In genomic region chr2:206764673-206765241, GRCh38 we compare ENCODE assay signal across 9 cellular contexts. TPM values are rescaled to one million over a fixed set of nuclear protein-coding genes. Genes with fewer than 3 reads are reported as not detected.
DNase-seq lines count a peak whose midpoint lies in the region; ATAC-seq and TF ChIP-seq lines count a peak whose summit lies in the region.
"Had no signal": no experiment of that assay in that cellular context is flagged by ENCODE, and none has a peak within 500 bp of the region (broad histone marks: within the 10 kb centered on the region; RNA-seq: fewer than 3 reads in every experiment).

No MANE protein-coding gene starts in this region.

- H3K27me3 ChIP-seq in heart left ventricle, result peaks cover 0 to 3% (median 0%) of the 10 kb centered on the region in 9 donors
- H3K27me3 ChIP-seq in OCI-LY1 (ENCODE audit: insufficient read depth, low read length), result no peaks in the 10 kb centered on the region
- H3K27me3 ChIP-seq in parathyroid adenoma (ENCODE audit: control insufficient read depth, insufficient read depth, low read length), result no peaks in the 10 kb centered on the region

- H3K36me3 ChIP-seq in heart left ventricle (peaks cover 0 to 30% (median 17%) of the 10 kb centered on the region in 9 donors), OCI-LY1 (ENCODE audit: insufficient read depth, low read length) (peaks cover 28% of the 10 kb centered on the region; the same call in 1 of the 2 replicates), parathyroid adenoma (ENCODE audit: control insufficient read depth, insufficient read depth, low read length) (no peaks in the 10 kb centered on the region)

- H3K4me3 ChIP-seq in heart left ventricle, result peak overlapping the region; percentile 68 to 97 (median 84)
- peak overlapping the region; percentile 93 for H3K4me3 ChIP-seq in OCI-LY1 (ENCODE audit: low read depth, low read length, poor library complexity, severe bottlenecking)
- peak overlapping the region; percentile 96 for H3K4me3 ChIP-seq in epithelial cell of esophagus (ENCODE audit: low read length)
- H3K4me3 ChIP-seq in parathyroid adenoma (ENCODE audit: low read depth, low read length), result peak overlapping the region; percentile 98

- H3K4me2 ChIP-seq in OCI-LY1 (ENCODE audit: low read length) (peak overlapping the region; percentile 73), parathyroid adenoma (ENCODE audit: low read length) (peak overlapping the region; percentile 74)

- TF ChIP-seq POLR2A in heart left ventricle (IDR thresholded peaks at IDR 0.05), result no peak

- H3K27ac ChIP-seq in heart left ventricle (peak overlapping the region; percentile 82 to 95 (median 89)), OCI-LY1 (ENCODE audit: low read depth, low read length, poor library complexity, severe bottlenecking) (no peak overlapping the region), parathyroid adenoma (peak overlapping the region; percentile 89)

- WGBS in heart left ventricle, 4 donors, result 8 to 13% (median 8%) methylated on average over 16 to 18 of the region's 18 CpGs

- DNase-seq in heart left ventricle (no peak), Right ventricle myocardium superior (no peak), epithelial cell of esophagus (ENCODE audit: low read depth) (no peak), NCI-H1092 treated with DMSO at 0.1 percent for 48 hours (lab: John Stamatoyannopoulos, UW) (no peak)

- no peaks in the 10 kb centered on the region for H3K9me2 ChIP-seq in OCI-LY1 (ENCODE audit: low read depth, low read length)

- H3K9me3 ChIP-seq in heart left ventricle (no peaks in the 10 kb centered on the region), OCI-LY1 (ENCODE audit: low read length) (no peaks in the 10 kb centered on the region), parathyroid adenoma (ENCODE audit: control insufficient read depth, low read length) (no peaks in the 10 kb centered on the region)

- H2AFZ ChIP-seq in OCI-LY1 (ENCODE audit: low read length), result no peak overlapping the region
- H2AFZ ChIP-seq in parathyroid adenoma, result peak overlapping the region; percentile 95

- no peaks in the 10 kb centered on the region for H4K20me1 ChIP-seq in OCI-LY1 (ENCODE audit: insufficient read depth, low read length)

- intact Hi-C loops in heart left ventricle (cut with DNase I) (loop anchor here in 2 of 10 donors (5.0 to 10.0 kb wide), 3 partner anchors 72 to 950 kb away; partner anchors contain the start of gene CCNYL1 (in 1 of the 2)), Right ventricle myocardium superior (cut with DNase I) (no loop called here)

- no peaks in the 10 kb centered on the region for H3F3A ChIP-seq in OCI-LY1 (ENCODE audit: insufficient read depth, low read length)

- H3K9ac ChIP-seq in OCI-LY1 (ENCODE audit: low read length), result peak overlapping the region; percentile 91
- H3K9ac ChIP-seq in parathyroid adenoma, result peak overlapping the region; percentile 30

- H3K79me2 ChIP-seq in OCI-LY1 (ENCODE audit: insufficient read depth, low read length) (peaks cover 17% of the 10 kb centered on the region), parathyroid adenoma (peaks cover 15% of the 10 kb centered on the region)

- ATAC-seq in heart left ventricle (peak in 1 of 4 donors; percentile 12), Right ventricle myocardium superior (ENCODE audit: poor library complexity) (no peak), GM18873 (IDR thresholded peaks at IDR 0.05; ENCODE audit: low FRiP score, unreplicated experiment) (no peak), HG03565 (IDR thresholded peaks at IDR 0.05; ENCODE audit: unreplicated experiment) (no peak)

- H3K4me1 ChIP-seq in heart left ventricle (peaks cover 3 to 43% (median 35%) of the 10 kb centered on the region in 12 donors), OCI-LY1 (ENCODE audit: insufficient read depth, low read length, severe bottlenecking) (peaks cover 27% of the 10 kb centered on the region), parathyroid adenoma (peaks cover 7% of the 10 kb centered on the region)

- no peak for TF ChIP-seq CTCF in heart left ventricle (IDR thresholded peaks at IDR 0.05)
- no peak for TF ChIP-seq CTCF in OCI-LY1 (IDR thresholded peaks at IDR 0.05; ENCODE audit: low read length)
- TF ChIP-seq CTCF in epithelial cell of esophagus (IDR thresholded peaks at IDR 0.05; ENCODE audit: insufficient read depth, low read depth, low read length, missing control alignments), result no peak
- no peak for TF ChIP-seq CTCF in parathyroid adenoma (IDR thresholded peaks at IDR 0.05)

RNA-seq across cellular contexts. Expression of gene MDH1B, which starts 0.4 kb away (rescaled TPM):
- total RNA-seq in heart left ventricle, result 1 to 10 TPM in 5 of 9 donors, under 1 TPM in 4; 0.30 to 2.0 (median 1.1) TPM
- under 1 TPM; 0.33 to 0.53 TPM for polyA plus RNA-seq in heart left ventricle
- 0.54 TPM for total RNA-seq in Right ventricle myocardium superior
- total RNA-seq: lung microvascular endothelial cell had no signal

RNA-seq across cellular contexts. Expression of gene FASTKD2, which starts 0.6 kb away (rescaled TPM):
- total RNA-seq in heart left ventricle, result 10 to 100 TPM; 32.6 to 48.0 (median 42.4) TPM
- 10 to 100 TPM; 10.9 to 42.2 TPM for polyA plus RNA-seq in heart left ventricle
- total RNA-seq in Right ventricle myocardium superior, result 36.3 TPM

RNA-seq across cellular contexts. Expression of gene DYTN, which starts 46.6 kb away (rescaled TPM):
- total RNA-seq in heart left ventricle, result not detected
- not detected for polyA plus RNA-seq in heart left ventricle
- not detected for total RNA-seq in Right ventricle myocardium superior
- total RNA-seq: lung microvascular endothelial cell had no signal
